ENCODE assay signal across 20 cellular contexts in the genomic region with DNA sequence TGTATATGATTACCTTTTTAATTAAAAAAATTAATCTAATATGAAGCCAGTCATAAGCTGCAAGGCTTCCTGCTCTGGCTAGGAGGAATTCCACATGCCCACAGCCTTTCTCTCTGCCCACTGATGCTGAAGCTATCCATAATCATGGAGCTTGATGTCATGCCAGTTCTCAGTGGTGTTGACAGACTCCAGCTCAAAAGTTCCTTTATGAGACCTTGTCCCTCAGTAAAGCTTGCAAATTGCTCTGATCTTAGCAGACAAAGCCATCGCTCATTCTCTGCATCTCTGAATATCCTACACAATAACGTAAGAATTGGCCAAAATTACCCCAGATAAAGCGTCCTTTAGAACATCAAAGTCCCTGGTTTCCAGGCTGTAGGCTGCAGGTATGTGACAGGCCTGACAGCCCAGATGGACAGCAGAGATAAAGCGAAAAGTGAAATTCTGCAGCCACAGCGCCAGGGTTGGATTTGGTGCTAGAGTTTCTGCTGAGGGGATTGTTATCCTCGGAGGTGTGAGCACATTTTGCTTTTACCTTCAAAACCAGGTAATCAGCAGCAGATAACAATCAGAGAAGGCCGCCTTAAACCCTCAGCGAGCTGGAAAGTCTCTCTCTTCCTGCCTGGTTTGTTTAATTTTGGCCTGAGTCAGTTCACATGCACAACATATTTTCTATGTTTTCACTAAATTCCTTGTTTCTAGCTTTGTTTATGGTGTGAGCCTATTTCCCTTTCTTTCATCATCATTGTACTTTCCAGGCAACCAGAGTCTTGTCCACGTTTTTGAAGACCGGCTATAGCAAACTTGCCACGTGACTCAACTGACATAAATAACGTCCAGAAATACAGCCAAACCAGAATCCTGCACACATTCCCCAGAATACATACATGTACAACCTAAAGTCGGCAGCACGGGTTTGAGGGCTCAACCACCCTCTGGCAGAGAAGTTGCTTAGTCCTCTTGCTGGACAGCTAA. TPM values are rescaled to one million over a fixed set of nuclear protein-coding genes. Genes with fewer than 3 reads are reported as not detected.
DNase-seq lines count a peak whose midpoint lies in the region; FAIRE-seq and TF ChIP-seq lines count a peak whose summit lies in the region.
"Had no signal": no experiment of that assay in that cellular context is flagged by ENCODE, and none has a peak within 500 bp of the region (broad histone marks: within the 10 kb centered on the region; RNA-seq: fewer than 3 reads in every experiment).

No MANE protein-coding gene starts in this region.

- intact Hi-C loops in esophagus muscularis mucosa (cut with DNase I) (no loop called here), stomach (cut with DNase I; ENCODE audit: low total_unique reads) (no loop called here)

- no peaks in the 10 kb centered on the region for H3K9me3 ChIP-seq in esophagus muscularis mucosa
- H3K9me3 ChIP-seq in parathyroid adenoma (ENCODE audit: control insufficient read depth, low read length): no peaks in the 10 kb centered on the region
- no peaks in the 10 kb centered on the region for H3K9me3 ChIP-seq in stomach

- no peaks in the 10 kb centered on the region for H3K79me2 ChIP-seq in parathyroid adenoma

- H3K27ac ChIP-seq in esophagus muscularis mucosa (replicated peaks in 1 of 4): no peak overlapping the region
- H3K27ac ChIP-seq in parathyroid adenoma: peak overlapping the region; percentile 74
- H3K27ac ChIP-seq in stomach: no peak overlapping the region
- H3K27ac ChIP-seq: C4-2B, foreskin keratinocyte had no signal

- WGBS in esophagus muscularis mucosa: 79% methylated on average over 14 of the region's 14 CpGs
- WGBS in stomach, 5 donors: 47 to 59% (median 49%) methylated on average over 14 of the region's 14 CpGs

- H3K27ac Mint-ChIP-seq in type B pancreatic cell: no peak overlapping the region
- H3K27ac Mint-ChIP-seq: activated naive CD4-positive, alpha-beta T cell treated with anti-CD3 and anti-CD28 coated beads, Interleukin-2, amount 50 U/mL, for 24 hours; activated T-cell treated with anti-CD3 and anti-CD28 coated beads, Interleukin-2, amount 50 U/mL, for 24 hours had no signal

- TF ChIP-seq CTCF in esophagus muscularis mucosa (IDR thresholded peaks at IDR 0.05) (no peak), parathyroid adenoma (IDR thresholded peaks at IDR 0.05) (peak; percentile 14), stomach (IDR thresholded peaks at IDR 0.05) (no peak), type B pancreatic cell (conservative IDR thresholded peaks at IDR 0.05) (no peak)

- no peak for FAIRE-seq in GM12891 (lab: Jason Lieb, UNC)
- FAIRE-seq: bronchial epithelial cell had no signal

- H3K4me3 Mint-ChIP-seq in type B pancreatic cell: no peak overlapping the region
- H3K4me3 Mint-ChIP-seq: activated naive CD4-positive, alpha-beta T cell treated with anti-CD3 and anti-CD28 coated beads, Interleukin-2, amount 50 U/mL, for 24 hours; activated T-cell treated with anti-CD3 and anti-CD28 coated beads, Interleukin-2, amount 50 U/mL, for 24 hours; IgD-negative memory B cell had no signal

- peak overlapping the region; percentile 40 for H3K4me2 ChIP-seq in parathyroid adenoma (ENCODE audit: low read length)

- peaks cover 10% of the 10 kb centered on the region for H3K27me3 Mint-ChIP-seq in type B pancreatic cell

- TF ChIP-seq EP300 in esophagus muscularis mucosa (IDR thresholded peaks at IDR 0.05): no peak
- no peak for TF ChIP-seq EP300 in stomach (IDR thresholded peaks at IDR 0.05)

- no peaks in the 10 kb centered on the region for H3K4me1 Mint-ChIP-seq in type B pancreatic cell (ENCODE audit: unreplicated experiment)
- H3K4me1 Mint-ChIP-seq: activated naive CD4-positive, alpha-beta T cell treated with anti-CD3 and anti-CD28 coated beads, Interleukin-2, amount 50 U/mL, for 24 hours; IgD-negative memory B cell had no signal

- TF ChIP-seq POLR2A in esophagus muscularis mucosa (IDR thresholded peaks at IDR 0.05; ENCODE audit: low read depth) (no peak), GM12891 (IDR thresholded peaks at IDR 0.05; ENCODE audit: low read depth, low read length) (no peak), stomach (IDR thresholded peaks at IDR 0.05) (no peak)

- no peaks in the 10 kb centered on the region for H3K36me3 Mint-ChIP-seq in type B pancreatic cell
- H3K36me3 Mint-ChIP-seq: activated naive CD4-positive, alpha-beta T cell treated with anti-CD3 and anti-CD28 coated beads, Interleukin-2, amount 50 U/mL, for 24 hours; IgD-negative memory B cell had no signal

- H3K9ac ChIP-seq in parathyroid adenoma: no peak overlapping the region

- no peaks in the 10 kb centered on the region for H3K9me3 Mint-ChIP-seq in type B pancreatic cell
- H3K9me3 Mint-ChIP-seq: activated naive CD4-positive, alpha-beta T cell treated with anti-CD3 and anti-CD28 coated beads, Interleukin-2, amount 50 U/mL, for 24 hours; activated T-cell treated with anti-CD3 and anti-CD28 coated beads, Interleukin-2, amount 50 U/mL, for 24 hours; IgD-negative memory B cell had no signal

- H2AFZ ChIP-seq in parathyroid adenoma: peak overlapping the region; percentile 63

- no peaks in the 10 kb centered on the region for H3K4me1 ChIP-seq in esophagus muscularis mucosa
- no peaks in the 10 kb centered on the region for H3K4me1 ChIP-seq in parathyroid adenoma
- no peaks in the 10 kb centered on the region for H3K4me1 ChIP-seq in stomach
- H3K4me1 ChIP-seq: foreskin keratinocyte had no signal

- no peak overlapping the region for H3K4me3 ChIP-seq in esophagus muscularis mucosa
- no peak overlapping the region for H3K4me3 ChIP-seq in parathyroid adenoma (ENCODE audit: low read depth, low read length)
- H3K4me3 ChIP-seq in stomach: no peak overlapping the region

- peak; percentile 31 for DNase-seq in Ammon's horn (ENCODE audit: low spot score)
- DNase-seq in OCI-M1 (lab: John Stamatoyannopoulos, UW): peak; percentile 23
- DNase-seq in esophagus muscularis mucosa (ENCODE audit: extremely low spot score): peak; percentile 31
- DNase-seq in GM12891 (ENCODE audit: insufficient read length, low spot score): no peak
- DNase-seq in stomach: no peak
- DNase-seq in type B pancreatic cell (ENCODE audit: extremely low spot score, unreplicated experiment): no peak
- DNase-seq in ureter (ENCODE audit: low spot score): no peak
- DNase-seq: activated CD4-positive, alpha-beta T cell treated with anti-CD3 and anti-CD28 coated beads, Interleukin-2, amount 50 U/mL, for 4 hours; activated T-cell treated with anti-CD3 and anti-CD28 coated beads, Interleukin-2, amount 50 U/mL, for 24 hours; DMS79; effector CD4-positive, alpha-beta T cell; foreskin keratinocyte; left ventricle myocardium superior; NCI-H2081 treated with DMSO at 0.1 percent for 48 hours; NCI-H524 had no signal

- no peaks in the 10 kb centered on the region for H3K36me3 ChIP-seq in esophagus muscularis mucosa
- H3K36me3 ChIP-seq in parathyroid adenoma (ENCODE audit: control insufficient read depth, insufficient read depth, low read length): no peaks in the 10 kb centered on the region
- H3K36me3 ChIP-seq in stomach: no peaks in the 10 kb centered on the region

- peaks cover 0 to 15% (median 0%) of the 10 kb centered on the region in 4 donors for H3K27me3 ChIP-seq in esophagus muscularis mucosa
- no peaks in the 10 kb centered on the region for H3K27me3 ChIP-seq in parathyroid adenoma (ENCODE audit: control insufficient read depth, insufficient read depth, low read length)
- peaks cover 0 to 6% (median 0%) of the 10 kb centered on the region in 3 donors for H3K27me3 ChIP-seq in stomach
- H3K27me3 ChIP-seq: foreskin keratinocyte had no signal

TF ChIP-seq in GM12891, 5 proteins besides CTCF, POLR2A, EP300 and RAD21:
- TF ChIP-seq SPI1 (IDR thresholded peaks at IDR 0.05; ENCODE audit: low read depth, low read length): no peak
- no peak for TF ChIP-seq POLR2AphosphoS5 (IDR thresholded peaks at IDR 0.05; ENCODE audit: low read depth, low read length)
- TF ChIP-seq PAX5 (IDR thresholded peaks at IDR 0.05; ENCODE audit: insufficient read depth, low read length, severe bottlenecking): no peak
- TF ChIP-seq POU2F2 (IDR thresholded peaks at IDR 0.05; ENCODE audit: low read depth, low read length): no peak
- TF ChIP-seq TAF1 (IDR thresholded peaks at IDR 0.05; ENCODE audit: low read depth, low read length): no peak
TF ChIP-seq in GM12891: peak in this region for 0.

RNA-seq across cellular contexts. Expression of a gene that starts 36.6 kb away (rescaled TPM):
- total RNA-seq in esophagus muscularis mucosa (100 to 1,000 TPM in 1 of 4 donors, 10 to 100 TPM in 3; 36.7 to 131 (median 59.4) TPM), stomach (10 to 100 TPM in 3 of 5 donors, 1 to 10 TPM in 2; 3.5 to 58.9 (median 23.0) TPM), type B pancreatic cell (ENCODE audit: low replicate concordance) (13.0 and 14.4 TPM in 2 replicates), ureter (24.2 TPM)
- polyA plus RNA-seq in GM12891 (2012; ENCODE audit: low read depth, missing spikeins): 0.03 TPM
- 10 to 100 TPM in 2 of 3 donors, 1 to 10 TPM in 1; 9.4 to 87.2 (median 49.2) TPM for polyA plus RNA-seq in stomach
- polyA plus RNA-seq: IgD-negative memory B cell had no signal

Comparison
In these comparisons a context has a peak if more than half of its experiments do, and no peak if none do; other contexts are left out.
1. DNase-seq: peak in Ammon's horn (single experiment), OCI-M1 (single experiment) and esophagus muscularis mucosa (single experiment); none in GM12891 (single experiment), stomach (single experiment), type B pancreatic cell (single experiment) and ureter (single experiment).